In the genomic region with DNA sequence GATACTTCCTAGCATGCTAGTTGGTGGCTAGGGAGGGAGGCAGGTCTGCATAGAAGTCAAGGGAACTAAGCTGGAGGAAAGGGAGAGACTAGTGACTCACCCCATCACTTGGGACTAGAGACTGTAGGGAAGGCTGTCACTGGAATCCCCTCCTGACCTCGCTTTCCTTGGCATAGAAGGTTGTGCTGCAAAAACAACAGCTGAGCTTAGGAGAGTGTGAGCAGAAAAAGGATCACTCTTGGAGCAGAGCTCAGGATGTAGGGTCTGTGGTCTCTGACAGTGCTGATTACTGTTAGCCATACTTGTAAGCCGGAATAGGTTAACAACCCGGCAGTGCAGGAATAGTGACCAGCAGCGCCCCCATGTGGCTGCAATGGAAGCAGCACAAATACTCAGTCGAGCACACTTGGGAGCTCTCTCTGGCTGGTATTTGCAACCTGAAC, we compare ENCODE assay signal across 8 cellular contexts.
A peak's percentile ranks its signal among the peaks of the same experiment; 100 is the strongest.
DNase-seq lines count a peak whose midpoint lies in the region; ATAC-seq and TF ChIP-seq lines count a peak whose summit lies in the region.

No MANE protein-coding gene starts in this region.

- H3K9me3 Mint-ChIP-seq in activated CD4-positive, alpha-beta T cell treated with anti-CD3 and anti-CD28 coated beads, Interleukin-2, amount 10 ng/mL, durations not matched to agents 7 days and 5 days: peaks cover 10% of the 10 kb centered on the region
- H3K9me3 Mint-ChIP-seq in glutamatergic neuron (ENCODE audit: unreplicated experiment): no peaks in the 10 kb centered on the region

- WGBS in thyroid gland, 2 donors: 54 to 63% methylated on average over 5 of the region's 5 CpGs

- H3K4me3 Mint-ChIP-seq in activated CD4-positive, alpha-beta T cell treated with anti-CD3 and anti-CD28 coated beads, Interleukin-2, amount 10 ng/mL, durations not matched to agents 7 days and 5 days: no peak overlapping the region
- no peak overlapping the region for H3K4me3 Mint-ChIP-seq in glutamatergic neuron (ENCODE audit: unreplicated experiment)

- H3K27ac Mint-ChIP-seq in activated CD4-positive, alpha-beta T cell treated with anti-CD3 and anti-CD28 coated beads, Interleukin-2, amount 10 ng/mL, durations not matched to agents 7 days and 5 days: no peak overlapping the region
- H3K27ac Mint-ChIP-seq in glutamatergic neuron (ENCODE audit: unreplicated experiment): peak overlapping the region; percentile 17

- no peaks in the 10 kb centered on the region for H3K27me3 ChIP-seq in thyroid gland

- no peak overlapping the region for H3K4me3 ChIP-seq in thyroid gland (replicated peaks in 1 of 3)

- DNase-seq in activated CD4-positive, alpha-beta T cell treated with anti-CD3 and anti-CD28 coated beads, Interleukin-2, amount 10 ng/mL, durations not matched to agents 7 days and 5 days: peak; percentile 23
- peak; percentile 78 for DNase-seq in glutamatergic neuron
- no peak for DNase-seq in GOT3 (lab: John Stamatoyannopoulos, UW)
- DNase-seq in amygdala (lab: John Stamatoyannopoulos, UW): no peak
- DNase-seq in thyroid gland: no peak

- CTCF ChIA-PET in activated CD4-positive, alpha-beta T cell treated with anti-CD3 and anti-CD28 coated beads, Interleukin-2, amount 10 ng/mL, durations not matched to agents 7 days and 5 days (lab: Charles Lee): interaction anchor here (0.5 to 2.2 kb wide), 11 partner anchors 10 to 226 kb away, joined by 3 to 9 read pairs (median 3); partner anchors contain the start of gene SMAD2

- intact Hi-C loops in thyroid gland (cut with DNase I): no loop called here

- no peaks in the 10 kb centered on the region for H3K9me3 ChIP-seq in thyroid gland

- H3K4me1 Mint-ChIP-seq in activated CD4-positive, alpha-beta T cell treated with anti-CD3 and anti-CD28 coated beads, Interleukin-2, amount 10 ng/mL, durations not matched to agents 7 days and 5 days: peaks cover 2% of the 10 kb centered on the region
- H3K4me1 Mint-ChIP-seq in glutamatergic neuron (ENCODE audit: low read depth, unreplicated experiment): peaks cover 29% of the 10 kb centered on the region

- no peaks in the 10 kb centered on the region for H3K36me3 ChIP-seq in thyroid gland

- no peaks in the 10 kb centered on the region for H3K36me3 Mint-ChIP-seq in activated CD4-positive, alpha-beta T cell treated with anti-CD3 and anti-CD28 coated beads, Interleukin-2, amount 10 ng/mL, durations not matched to agents 7 days and 5 days (ENCODE audit: low read depth)
- H3K36me3 Mint-ChIP-seq in glutamatergic neuron (ENCODE audit: unreplicated experiment): no peaks in the 10 kb centered on the region

- TF ChIP-seq POLR2A in thyroid gland (IDR thresholded peaks at IDR 0.05): no peak

- peaks cover 2% of the 10 kb centered on the region for H3K27me3 Mint-ChIP-seq in activated CD4-positive, alpha-beta T cell treated with anti-CD3 and anti-CD28 coated beads, Interleukin-2, amount 10 ng/mL, durations not matched to agents 7 days and 5 days
- no peaks in the 10 kb centered on the region for H3K27me3 Mint-ChIP-seq in glutamatergic neuron (ENCODE audit: unreplicated experiment)

- ATAC-seq in HG02981 (IDR thresholded peaks at IDR 0.05; ENCODE audit: unreplicated experiment): no peak

- TF ChIP-seq CTCF in 22Rv1 (IDR thresholded peaks at IDR 0.05) (peak; percentile 66), GM12873 (IDR thresholded peaks at IDR 0.05; ENCODE audit: insufficient read depth, low read depth, low read length, missing control alignments) (peak; percentile 67), glutamatergic neuron (IDR thresholded peaks at IDR 0.05; ENCODE audit: partially characterized antibody, unreplicated experiment) (peak; percentile 84), thyroid gland (IDR thresholded peaks at IDR 0.05) (peak in 2 of 6 experiments; percentile 13 to 23)

- H3K27ac ChIP-seq in 22Rv1: no peak overlapping the region
- no peak overlapping the region for H3K27ac ChIP-seq in thyroid gland

- no peaks in the 10 kb centered on the region for H3K4me1 ChIP-seq in thyroid gland

- POLR2A ChIA-PET in activated CD4-positive, alpha-beta T cell treated with anti-CD3 and anti-CD28 coated beads, Interleukin-2, amount 10 ng/mL, durations not matched to agents 7 days and 5 days (lab: Charles Lee): no interaction called here

Comparison
In these comparisons a context has a peak if more than half of its experiments do, and no peak if none do; other contexts are left out.
1. DNase-seq: peak in activated CD4-positive, alpha-beta T cell treated with anti-CD3 and anti-CD28 coated beads, Interleukin-2, amount 10 ng/mL, durations not matched to agents 7 days and 5 days (single experiment) and glutamatergic neuron (single experiment); none in GOT3 (single experiment), amygdala (0 of 56) and thyroid gland (0 of 2).